ENCODE assay signal across 14 cellular contexts in genomic region chr14:61219256-61219655, GRCh38.
"Had no signal": no experiment of that assay in that cellular context is flagged by ENCODE, and none has a peak within 500 bp of the region (broad histone marks: within the 10 kb centered on the region; RNA-seq: fewer than 3 reads in every experiment).

No MANE protein-coding gene starts in this region.

- H3K4me3 ChIP-seq: heart left ventricle, spleen, stomach, vagina had no signal

- H3K4me1 ChIP-seq: spleen had no signal

- H3K27me3 ChIP-seq: stomach, vagina had no signal

- H3K27ac ChIP-seq: spleen, stomach, vagina had no signal

- H3K36me3 ChIP-seq: heart left ventricle, spleen, stomach, vagina had no signal

- H3K9me3 ChIP-seq: heart left ventricle, spleen, stomach, vagina had no signal

- ATAC-seq: esophagus mucosa, natural killer cell had no signal

- DNase-seq: activated CD4-positive, alpha-beta T cell treated with anti-CD3 and anti-CD28 coated beads for 1 hour; activated CD8-positive, alpha-beta memory T cell treated with anti-CD3 and anti-CD28 coated beads for 24 hours; anterior cingulate cortex; endodermal cell; foreskin melanocyte; natural killer cell; nucleus accumbens; spleen; stimulated activated CD4-positive, alpha-beta T cell treated with anti-CD3 and anti-CD28 coated beads, Interleukin-2, amount 100 ng/mL, for 48 hours; stimulated activated CD8-positive, alpha-beta memory T cell treated with anti-CD3 and anti-CD28 coated beads, Interleukin-4, amount 100 ng/mL, for 48 hours; stomach had no signal
